In the genomic region with DNA sequence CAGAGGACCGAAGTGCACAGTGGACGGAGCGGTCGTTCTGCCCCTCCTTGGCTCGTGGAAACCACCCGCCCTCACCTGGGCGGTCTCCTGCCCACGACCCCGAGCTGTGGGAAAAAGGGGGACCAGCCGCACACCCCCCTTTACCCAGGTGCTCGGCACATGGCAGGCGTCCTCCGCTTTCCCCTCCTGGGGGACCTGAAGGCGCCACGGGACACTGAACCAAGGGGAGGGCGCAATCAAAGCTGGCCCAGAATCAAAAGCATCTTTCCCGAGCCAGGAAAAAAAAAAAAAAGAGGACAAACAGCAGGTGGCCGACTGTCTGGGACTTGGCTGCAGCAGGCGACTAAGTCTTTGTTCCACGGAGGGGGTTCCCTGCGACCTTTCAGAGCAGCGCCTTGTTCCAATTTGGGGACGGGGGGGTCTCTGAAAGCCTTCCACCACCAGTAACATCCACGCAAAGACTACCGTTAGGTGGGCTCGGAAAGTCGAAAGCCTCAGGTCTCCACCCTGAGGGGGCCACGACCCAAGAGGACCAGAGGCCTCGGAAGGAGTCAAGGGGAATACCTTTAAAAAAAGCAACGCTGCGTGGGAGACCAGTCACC, we compare ENCODE assay signal across 1 cellular context.
TF ChIP-seq lines count a peak whose summit lies in the region.

No MANE protein-coding gene starts in this region.

TF ChIP-seq in H1, 55 proteins besides CTCF, POLR2A, EP300 and RAD21:
- TF ChIP-seq, protein P1, sequence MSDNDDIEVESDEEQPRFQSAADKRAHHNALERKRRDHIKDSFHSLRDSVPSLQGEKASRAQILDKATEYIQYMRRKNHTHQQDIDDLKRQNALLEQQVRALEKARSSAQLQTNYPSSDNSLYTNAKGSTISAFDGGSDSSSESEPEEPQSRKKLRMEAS (IDR thresholded peaks at IDR 0.05) = peak; percentile 28
- no peak for TF ChIP-seq SUZ12 (IDR thresholded peaks at IDR 0.05; ENCODE audit: low read length)
